Comparison of ENCODE assay signal across 15 cellular contexts in the genomic region with DNA sequence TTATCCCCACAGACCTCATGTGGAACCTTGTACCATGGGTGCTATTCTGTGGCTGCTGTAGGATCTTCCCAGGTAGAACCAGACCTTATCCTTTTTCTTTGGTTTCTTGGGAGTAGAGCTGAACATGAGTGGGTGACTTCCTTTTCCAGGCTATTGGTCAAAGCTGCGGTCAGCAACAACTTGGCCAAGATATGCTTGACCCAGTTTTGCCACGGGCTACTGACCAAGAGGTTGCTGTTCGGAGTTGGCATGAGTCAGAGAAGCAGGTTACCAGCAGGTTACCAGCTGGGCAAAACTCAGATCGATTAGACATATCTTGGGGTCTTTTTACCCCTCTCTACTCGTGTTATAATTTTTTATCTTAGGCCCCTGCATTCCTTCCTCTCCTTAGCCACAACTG. TPM values are rescaled to one million over a fixed set of nuclear protein-coding genes. Genes with fewer than 3 reads are reported as not detected.
A peak's percentile ranks its signal among the peaks of the same experiment; 100 is the strongest.
DNase-seq lines count a peak whose midpoint lies in the region; ATAC-seq and TF ChIP-seq lines count a peak whose summit lies in the region.
"Had no signal": no experiment of that assay in that cellular context is flagged by ENCODE, and none has a peak within 500 bp of the region (broad histone marks: within the 10 kb centered on the region; RNA-seq: fewer than 3 reads in every experiment).

No MANE protein-coding gene starts in this region.

- no peak for TF ChIP-seq POLR2A in ovary (IDR thresholded peaks at IDR 0.05)

- H3K9me3 ChIP-seq in ovary = no peaks in the 10 kb centered on the region

- no peaks in the 10 kb centered on the region for H3K4me1 Mint-ChIP-seq in activated CD8-positive, alpha-beta T cell treated with anti-CD3 and anti-CD28 coated beads, Interleukin-2, amount 10 ng/mL, durations not matched to agents 7 days and 5 days (ENCODE audit: low read depth)
- H3K4me1 Mint-ChIP-seq: WTC11 had no signal

- TF ChIP-seq EP300 in ovary (IDR thresholded peaks at IDR 0.05) = no peak

- no peaks in the 10 kb centered on the region for H3K9me3 Mint-ChIP-seq in activated CD8-positive, alpha-beta T cell treated with anti-CD3 and anti-CD28 coated beads, Interleukin-2, amount 10 ng/mL, durations not matched to agents 7 days and 5 days (ENCODE audit: insufficient read depth)
- H3K9me3 Mint-ChIP-seq: naive thymus-derived CD8-positive, alpha-beta T cell; WTC11 had no signal

- H3K4me3 ChIP-seq in AG09309 (ENCODE audit: control insufficient read depth, low read depth, low read length) = no peak overlapping the region
- H3K4me3 ChIP-seq in ovary = no peak overlapping the region
- H3K4me3 ChIP-seq: smooth muscle cell had no signal

- CTCF ChIA-PET in activated CD8-positive, alpha-beta T cell treated with anti-CD3 and anti-CD28 coated beads, Interleukin-2, amount 10 ng/mL, durations not matched to agents 7 days and 5 days (lab: Charles Lee) = no interaction called here

- no peak overlapping the region for H3K27ac ChIP-seq in ovary
- H3K27ac ChIP-seq: brain microvascular endothelial cell, RWPE1 had no signal

- no peak overlapping the region for H3K27ac Mint-ChIP-seq in activated CD8-positive, alpha-beta T cell treated with anti-CD3 and anti-CD28 coated beads, Interleukin-2, amount 10 ng/mL, durations not matched to agents 7 days and 5 days
- H3K27ac Mint-ChIP-seq: naive thymus-derived CD8-positive, alpha-beta T cell; WTC11 had no signal

- ATAC-seq in HG02943 (IDR thresholded peaks at IDR 0.05; ENCODE audit: low read depth, unreplicated experiment) (peak; percentile 51), HG03095 (IDR thresholded peaks at IDR 0.05; ENCODE audit: unreplicated experiment) (no peak)
- no peak for ATAC-seq in activated CD8-positive, alpha-beta T cell treated with anti-CD3 and anti-CD28 coated beads, Interleukin-2, amount 10 ng/mL, durations not matched to agents 7 days and 5 days
- ATAC-seq: naive thymus-derived CD8-positive, alpha-beta T cell; WTC11 had no signal

- H3K36me3 Mint-ChIP-seq in activated CD8-positive, alpha-beta T cell treated with anti-CD3 and anti-CD28 coated beads, Interleukin-2, amount 10 ng/mL, durations not matched to agents 7 days and 5 days (ENCODE audit: low read depth) = no peaks in the 10 kb centered on the region
- H3K36me3 Mint-ChIP-seq: naive thymus-derived CD8-positive, alpha-beta T cell; WTC11 had no signal

- no peaks in the 10 kb centered on the region for H3K27me3 Mint-ChIP-seq in activated CD8-positive, alpha-beta T cell treated with anti-CD3 and anti-CD28 coated beads, Interleukin-2, amount 10 ng/mL, durations not matched to agents 7 days and 5 days (ENCODE audit: low read depth)
- H3K27me3 Mint-ChIP-seq: naive thymus-derived CD8-positive, alpha-beta T cell had no signal

- H3K4me1 ChIP-seq in ovary (ENCODE audit: insufficient read depth) = no peaks in the 10 kb centered on the region

- DNase-seq in AG09309 (ENCODE audit: low read depth) (peak; percentile 33), UCSD-AML1 (lab: John Stamatoyannopoulos, UW; ENCODE audit: unreplicated experiment) (peak; percentile 6), iris pigment epithelial cell (ENCODE audit: low read depth) (peak; percentile 34), ovary (no peak), NCI-H1436 (lab: John Stamatoyannopoulos, UW) (no peak)
- no peak for DNase-seq in activated CD8-positive, alpha-beta T cell treated with anti-CD3 and anti-CD28 coated beads, Interleukin-2, amount 10 ng/mL, durations not matched to agents 7 days and 5 days
- DNase-seq: activated T-cell treated with anti-CD3 and anti-CD28 coated beads, Interleukin-2, amount 50 U/mL, for 1 hour; brain microvascular endothelial cell; naive thymus-derived CD8-positive, alpha-beta T cell; NCI-H2171 had no signal

- TF ChIP-seq CTCF in AG09309 (IDR thresholded peaks at IDR 0.05; ENCODE audit: control insufficient read depth, insufficient read depth, low read depth, low read length, missing control alignments) = no peak
- TF ChIP-seq CTCF in ovary (IDR thresholded peaks at IDR 0.05) = no peak

- H3K4me3 Mint-ChIP-seq in activated CD8-positive, alpha-beta T cell treated with anti-CD3 and anti-CD28 coated beads, Interleukin-2, amount 10 ng/mL, durations not matched to agents 7 days and 5 days = no peak overlapping the region
- H3K4me3 Mint-ChIP-seq: WTC11 had no signal

- intact Hi-C loops in ovary (cut with DNase I) = no loop called here

- no peaks in the 10 kb centered on the region for H3K27me3 ChIP-seq in ovary
- H3K27me3 ChIP-seq: brain microvascular endothelial cell had no signal

- POLR2A ChIA-PET in activated CD8-positive, alpha-beta T cell treated with anti-CD3 and anti-CD28 coated beads, Interleukin-2, amount 10 ng/mL, durations not matched to agents 7 days and 5 days (lab: Charles Lee) = no interaction called here

- 57 to 70% (median 64%) methylated on average over 5 of the region's 5 CpGs for WGBS in ovary, 3 donors

- H3K36me3 ChIP-seq in ovary = no peaks in the 10 kb centered on the region
- H3K36me3 ChIP-seq: brain microvascular endothelial cell had no signal

RNA-seq across cellular contexts. Expression of a gene that starts 36.7 kb away (rescaled TPM):
- 1 to 10 TPM in 1 of 2 experiments, under 1 TPM in 1; 0.92 to 1.4 TPM for total RNA-seq in activated CD8-positive, alpha-beta T cell treated with anti-CD3 and anti-CD28 coated beads, Interleukin-2, amount 10 ng/mL, durations not matched to agents 7 days and 5 days
- 10 to 100 TPM in 2 of 7 donors, 1 to 10 TPM in 5; 1.7 to 22.3 (median 6.0) TPM for total RNA-seq in ovary
- 10 to 100 TPM in 1 of 2 donors, 1 to 10 TPM in 1; 2.2 to 11.6 TPM for polyA plus RNA-seq in ovary

Comparison
In these comparisons a context has a peak if more than half of its experiments do, and no peak if none do; other contexts are left out.
1. DNase-seq: peak in AG09309 (single experiment), UCSD-AML1 (single experiment) and iris pigment epithelial cell (single experiment); none in activated CD8-positive, alpha-beta T cell treated with anti-CD3 and anti-CD28 coated beads, Interleukin-2, amount 10 ng/mL, durations not matched to agents 7 days and 5 days (single experiment), ovary (0 of 5) and NCI-H1436 (single experiment).